ENCODE assay signal across 20 cellular contexts in the genomic region with DNA sequence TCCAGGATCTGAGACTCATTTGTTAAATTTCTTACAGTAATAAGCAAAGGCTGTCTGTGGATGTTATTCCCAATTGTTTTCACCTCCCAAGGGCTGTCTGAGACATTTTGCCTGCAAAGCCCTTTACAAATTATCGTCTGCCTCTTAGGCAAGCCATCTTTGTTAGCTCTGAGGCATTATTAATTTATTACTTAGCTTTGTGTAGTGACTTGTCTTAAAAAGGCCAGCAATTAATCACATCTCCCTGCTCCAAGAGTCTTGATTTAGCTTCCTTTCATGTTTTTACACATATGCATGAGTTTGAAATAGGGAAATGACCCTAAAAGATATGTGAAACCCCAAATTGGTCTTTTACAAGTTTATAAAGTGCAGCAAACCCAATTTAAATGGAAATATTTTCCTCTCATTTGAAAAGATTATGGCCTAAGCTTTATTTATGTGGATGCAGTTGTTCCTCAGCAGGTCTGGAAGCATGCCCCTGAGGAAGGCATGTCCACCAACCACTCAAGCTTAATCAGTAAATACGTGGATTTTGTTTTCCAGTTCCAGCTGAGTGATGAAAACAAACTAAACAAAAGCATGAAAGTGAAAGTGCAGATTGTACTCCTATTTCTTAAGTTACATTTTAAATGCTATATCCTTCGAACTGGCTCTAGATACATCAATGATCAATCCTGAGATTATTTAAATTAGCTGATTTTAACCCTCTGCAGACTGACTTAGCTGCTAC.
A peak's percentile ranks its signal among the peaks of the same experiment; 100 is the strongest.
DNase-seq lines count a peak whose midpoint lies in the region; ATAC-seq and TF ChIP-seq lines count a peak whose summit lies in the region.
"Had no signal": no experiment of that assay in that cellular context is flagged by ENCODE, and none has a peak within 500 bp of the region (broad histone marks: within the 10 kb centered on the region; RNA-seq: fewer than 3 reads in every experiment).

No MANE protein-coding gene starts in this region.

- peak overlapping the region; percentile 50 for H3K27ac ChIP-seq in ACC112 (ENCODE audit: low read depth, low read length)
- H3K27ac ChIP-seq in OCI-LY7 (ENCODE audit: low read depth, low read length, poor library complexity, severe bottlenecking): no peak overlapping the region
- H3K27ac ChIP-seq: gastrocnemius medialis, tibial artery had no signal

- POLR2A ChIA-PET in OCI-LY7 (lab: Charles Lee): interaction anchor here (0.6 to 1.4 kb wide), 7 partner anchors 9 to 183 kb away, joined by 3 to 6 read pairs (median 3); no protein-coding TSS in a partner anchor

- no peaks in the 10 kb centered on the region for H3K27me3 Mint-ChIP-seq in Calu3 (ENCODE audit: unreplicated experiment)
- H3K27me3 Mint-ChIP-seq: activated T-helper 17 cell treated with anti-CD3 and anti-CD28 coated beads, Interleukin-2, amount 50 U/mL, for 72 hours; CD4-positive, alpha-beta memory T cell had no signal

- H3K36me3 ChIP-seq in ACC112 (ENCODE audit: insufficient read depth, low read length): no peaks in the 10 kb centered on the region
- no peaks in the 10 kb centered on the region for H3K36me3 ChIP-seq in OCI-LY7 (ENCODE audit: insufficient read depth, low read length)
- H3K36me3 ChIP-seq: adrenal gland, gastrocnemius medialis, left lung, tibial artery had no signal

- peak overlapping the region; percentile 97 for H2AFZ ChIP-seq in ACC112 (ENCODE audit: low read length, unreplicated experiment)
- peak overlapping the region; percentile 76 for H2AFZ ChIP-seq in OCI-LY7 (ENCODE audit: low read length)

- H3K4me3 ChIP-seq in ACC112 (ENCODE audit: low read depth, low read length): peak overlapping the region; percentile 65
- no peak overlapping the region for H3K4me3 ChIP-seq in OCI-LY7 (ENCODE audit: low read depth, low read length, poor library complexity, severe bottlenecking)
- H3K4me3 ChIP-seq: adrenal gland, gastrocnemius medialis, left lung, tibial artery had no signal

- ATAC-seq in omental fat pad (ENCODE audit: low FRiP score): peak; percentile 29
- ATAC-seq in HG03280 (IDR thresholded peaks at IDR 0.05; ENCODE audit: unreplicated experiment): no peak
- ATAC-seq: activated T-helper 17 cell treated with anti-CD3 and anti-CD28 coated beads, Interleukin-2, amount 50 U/mL, for 72 hours; gastrocnemius medialis had no signal

- H3K27me3 ChIP-seq in ACC112 (ENCODE audit: insufficient read depth, low read length): no peaks in the 10 kb centered on the region
- H3K27me3 ChIP-seq: adrenal gland, gastrocnemius medialis, left lung, tibial artery had no signal

- 0 out of 2 replicates have a peak overlapping the region, but pooled peaks have one; percentile 17 for H3K4me2 ChIP-seq in OCI-LY7 (ENCODE audit: low read length)

- CTCF ChIA-PET in OCI-LY7 (lab: Charles Lee; ENCODE audit: unreplicated experiment) (interaction anchor here (0.5 to 1.1 kb wide), 2 partner anchors 58 to 243 kb away, joined by 3 read pairs; no protein-coding TSS in a partner anchor), Calu3 (lab: Charles Lee) (interaction anchor here (0.6 to 0.7 kb wide), 2 partner anchors 9 to 271 kb away, joined by 3 to 6 read pairs; no protein-coding TSS in a partner anchor)

- TF ChIP-seq CTCF in OCI-LY7 (conservative IDR thresholded peaks at IDR 0.05; ENCODE audit: low read length): no peak
- no peak for TF ChIP-seq CTCF in omental fat pad (IDR thresholded peaks at IDR 0.05)
- no peak for TF ChIP-seq CTCF in Calu3 (IDR thresholded peaks at IDR 0.05; ENCODE audit: unreplicated experiment)

- BruUV-seq in OCI-LY7 (replicated peaks; lab: Mats Ljungman, UMichigan) (no TSS peak), Calu3 (replicated peaks; lab: Mats Ljungman, UMichigan) (no TSS peak)

- H3K4me3 Mint-ChIP-seq in Calu3 (ENCODE audit: low read depth, unreplicated experiment): no peak overlapping the region
- H3K4me3 Mint-ChIP-seq: activated T-helper 17 cell treated with anti-CD3 and anti-CD28 coated beads, Interleukin-2, amount 50 U/mL, for 72 hours; CD4-positive, alpha-beta memory T cell had no signal

- H3K4me1 ChIP-seq in ACC112 (ENCODE audit: control insufficient read depth, insufficient read depth, low read length, unreplicated experiment): peaks cover 57% of the 10 kb centered on the region
- H3K4me1 ChIP-seq in OCI-LY7 (ENCODE audit: insufficient read depth, low read length, poor library complexity, severe bottlenecking): peaks cover 5% of the 10 kb centered on the region
- H3K4me1 ChIP-seq: gastrocnemius medialis had no signal

- no peaks in the 10 kb centered on the region for H3K9me3 Mint-ChIP-seq in Calu3 (ENCODE audit: low read depth, unreplicated experiment)
- H3K9me3 Mint-ChIP-seq: activated T-helper 17 cell treated with anti-CD3 and anti-CD28 coated beads, Interleukin-2, amount 50 U/mL, for 72 hours had no signal

- H3K9me2 ChIP-seq in OCI-LY7 (ENCODE audit: insufficient read depth, low read length): no peaks in the 10 kb centered on the region

- no peaks in the 10 kb centered on the region for H3K79me2 ChIP-seq in ACC112 (ENCODE audit: control insufficient read depth, insufficient read depth, low read length, unreplicated experiment)
- H3K79me2 ChIP-seq in OCI-LY7 (ENCODE audit: insufficient read depth, low read depth, low read length): no peaks in the 10 kb centered on the region

- no peak overlapping the region for H3K27ac Mint-ChIP-seq in Calu3 (ENCODE audit: unreplicated experiment)
- H3K27ac Mint-ChIP-seq: activated T-helper 17 cell treated with anti-CD3 and anti-CD28 coated beads, Interleukin-2, amount 50 U/mL, for 72 hours; CD4-positive, alpha-beta memory T cell had no signal

- intact Hi-C loops in OCI-LY7 (cut with micrococcal nuclease; ENCODE audit: unreplicated experiment): no loop called here
- intact Hi-C loops in Calu3 (cut with micrococcal nuclease; ENCODE audit: unreplicated experiment): no loop called here

- DNase-seq in OCI-LY7 (ENCODE audit: low spot score) (no peak), fibroblast of peridontal ligament (ENCODE audit: extremely low read depth) (peak; percentile 56), omental fat pad (ENCODE audit: low spot score) (no peak), foreskin melanocyte (no peak), Calu3 (no peak), NCI-H446 treated with DMSO at 0.1 percent for 48 hours (lab: John Stamatoyannopoulos, UW) (no peak)
- DNase-seq: ACHN; activated CD4-positive, CD25-positive, alpha-beta regulatory T cell; adrenal gland; CD4-positive, alpha-beta memory T cell; gastrocnemius medialis; MM.1S; NCI-H187; posterior cingulate gyrus; T-helper 2 cell; tibial artery had no signal

- H3K36me3 Mint-ChIP-seq in Calu3 (ENCODE audit: insufficient read depth, unreplicated experiment): no peaks in the 10 kb centered on the region
- H3K36me3 Mint-ChIP-seq: CD4-positive, alpha-beta memory T cell had no signal

- no peaks in the 10 kb centered on the region; the same call in 1 of the 2 replicates for H3K9me3 ChIP-seq in OCI-LY7 (ENCODE audit: low read length)
- H3K9me3 ChIP-seq: adrenal gland, gastrocnemius medialis, left lung, tibial artery had no signal

- no peaks in the 10 kb centered on the region for H4K20me1 ChIP-seq in OCI-LY7 (ENCODE audit: insufficient read depth, low read length)

- no peaks in the 10 kb centered on the region for H3K4me1 Mint-ChIP-seq in Calu3 (ENCODE audit: low read depth, unreplicated experiment)
- H3K4me1 Mint-ChIP-seq: activated T-helper 17 cell treated with anti-CD3 and anti-CD28 coated beads, Interleukin-2, amount 50 U/mL, for 72 hours had no signal
